In genomic region chr14:104826197-104826857, GRCh38 we compare ENCODE assay signal across 8 cellular contexts. TPM values are rescaled to one million over a fixed set of nuclear protein-coding genes. Genes with fewer than 3 reads are reported as not detected.
DNase-seq lines count a peak whose midpoint lies in the region; ATAC-seq and TF ChIP-seq lines count a peak whose summit lies in the region.

No MANE protein-coding gene starts in this region.

- peak overlapping the region; percentile 57 for H3K4me3 Mint-ChIP-seq in activated CD8-positive, alpha-beta memory T cell treated with anti-CD3 and anti-CD28 coated beads, Interleukin-2, amount 10 ng/mL, durations not matched to agents 7 days and 5 days
- H3K4me3 Mint-ChIP-seq in endothelial cell (ENCODE audit: unreplicated experiment): peak overlapping the region; percentile 90

- DNase-seq in AG08395 (ENCODE audit: low spot score) (peak; percentile 93), HL-60 (ENCODE audit: low read depth in 1 of 2, low spot score in 1 of 2) (peak; percentile 62 to 82), NOMO-1 treated with DMSO at 0.1 percent for 48 hours (lab: John Stamatoyannopoulos, UW; ENCODE audit: unreplicated experiment) (peak; percentile 46), endothelial cell (ENCODE audit: low spot score) (peak; percentile 99), midbrain (lab: John Stamatoyannopoulos, UW) (peak; percentile 93)
- DNase-seq in activated CD8-positive, alpha-beta memory T cell treated with anti-CD3 and anti-CD28 coated beads, Interleukin-2, amount 10 ng/mL, durations not matched to agents 7 days and 5 days: peak; percentile 94
- peak; percentile 81 to 86 for DNase-seq in stimulated activated CD8-positive, alpha-beta memory T cell treated with anti-CD3 and anti-CD28 coated beads, Interleukin-15, amount 100 ng/mL, for 48 hours (ENCODE audit: low read depth in 2 of 2)

- peak; percentile 79 for ATAC-seq in GM19023 (IDR thresholded peaks at IDR 0.05; ENCODE audit: unreplicated experiment)
- peak; percentile 95 for ATAC-seq in activated CD8-positive, alpha-beta memory T cell treated with anti-CD3 and anti-CD28 coated beads, Interleukin-2, amount 10 ng/mL, durations not matched to agents 7 days and 5 days

- H3K27me3 ChIP-seq in HL-60 (ENCODE audit: insufficient read depth, poor library complexity, severe bottlenecking): peaks cover 9% of the 10 kb centered on the region

- H3K27me3 Mint-ChIP-seq in activated CD8-positive, alpha-beta memory T cell treated with anti-CD3 and anti-CD28 coated beads, Interleukin-2, amount 10 ng/mL, durations not matched to agents 7 days and 5 days: peaks cover 29% of the 10 kb centered on the region
- H3K27me3 Mint-ChIP-seq in endothelial cell (ENCODE audit: unreplicated experiment): peaks cover 24% of the 10 kb centered on the region

- no peak overlapping the region for H3K27ac ChIP-seq in HL-60 (replicated peaks)

- H3K9me3 Mint-ChIP-seq in activated CD8-positive, alpha-beta memory T cell treated with anti-CD3 and anti-CD28 coated beads, Interleukin-2, amount 10 ng/mL, durations not matched to agents 7 days and 5 days (ENCODE audit: low read depth): peaks cover 6% of the 10 kb centered on the region
- no peaks in the 10 kb centered on the region for H3K9me3 Mint-ChIP-seq in endothelial cell (ENCODE audit: unreplicated experiment)

- CTCF ChIA-PET in activated CD8-positive, alpha-beta memory T cell treated with anti-CD3 and anti-CD28 coated beads, Interleukin-2, amount 10 ng/mL, durations not matched to agents 7 days and 5 days (lab: Charles Lee): interaction anchor here (0.6 to 5.2 kb wide), 22 partner anchors 13 to 159 kb away, joined by 3 to 124 read pairs (median 4); partner anchors contain the start of genes ADSS1, AKT1, CLBA1 and SIVA1

- H3K4me1 Mint-ChIP-seq in activated CD8-positive, alpha-beta memory T cell treated with anti-CD3 and anti-CD28 coated beads, Interleukin-2, amount 10 ng/mL, durations not matched to agents 7 days and 5 days: peaks cover 14% of the 10 kb centered on the region
- H3K4me1 Mint-ChIP-seq in endothelial cell (ENCODE audit: unreplicated experiment): peaks cover 7% of the 10 kb centered on the region

- no peak overlapping the region for H3K27ac Mint-ChIP-seq in activated CD8-positive, alpha-beta memory T cell treated with anti-CD3 and anti-CD28 coated beads, Interleukin-2, amount 10 ng/mL, durations not matched to agents 7 days and 5 days
- no peak overlapping the region for H3K27ac Mint-ChIP-seq in endothelial cell (ENCODE audit: unreplicated experiment)

- peak overlapping the region; percentile 51 for H3K4me3 ChIP-seq in HL-60 (replicated peaks; ENCODE audit: insufficient read depth, low read length)

- TF ChIP-seq CTCF in HL-60 (IDR thresholded peaks at IDR 0.05; ENCODE audit: insufficient read depth, low read length): no peak
- peak; percentile 97 for TF ChIP-seq CTCF in endothelial cell (IDR thresholded peaks at IDR 0.05; ENCODE audit: unreplicated experiment)

- H3K36me3 Mint-ChIP-seq in activated CD8-positive, alpha-beta memory T cell treated with anti-CD3 and anti-CD28 coated beads, Interleukin-2, amount 10 ng/mL, durations not matched to agents 7 days and 5 days: peaks cover 4% of the 10 kb centered on the region
- H3K36me3 Mint-ChIP-seq in endothelial cell (ENCODE audit: low read depth, unreplicated experiment): peaks cover 13% of the 10 kb centered on the region

RNA-seq across cellular contexts. Expression of gene ZBTB42, which starts 25.4 kb away (rescaled TPM):
- total RNA-seq in activated CD8-positive, alpha-beta memory T cell treated with anti-CD3 and anti-CD28 coated beads, Interleukin-2, amount 10 ng/mL, durations not matched to agents 7 days and 5 days: 1 to 10 TPM; 4.9 to 5.5 TPM
- 2.4 TPM for total RNA-seq in endothelial cell (ENCODE audit: unreplicated experiment)

RNA-seq across cellular contexts. Expression of gene AKT1, which starts 30.8 kb away (rescaled TPM):
- 100 to 1,000 TPM; 178 to 202 TPM for total RNA-seq in activated CD8-positive, alpha-beta memory T cell treated with anti-CD3 and anti-CD28 coated beads, Interleukin-2, amount 10 ng/mL, durations not matched to agents 7 days and 5 days
- total RNA-seq in endothelial cell (ENCODE audit: unreplicated experiment): 133 TPM

RNA-seq across cellular contexts. Expression of gene CEP170B, which starts 38.7 kb away (rescaled TPM):
- total RNA-seq in activated CD8-positive, alpha-beta memory T cell treated with anti-CD3 and anti-CD28 coated beads, Interleukin-2, amount 10 ng/mL, durations not matched to agents 7 days and 5 days: 1 to 10 TPM; 4.6 to 8.5 TPM
- 11.3 TPM for total RNA-seq in endothelial cell (ENCODE audit: unreplicated experiment)

Comparison
In these comparisons a context has a peak if more than half of its experiments do, and no peak if none do; other contexts are left out.
1. DNase-seq: peak in every context shown above with its lines; median percentile 99 in endothelial cell; 94 in activated CD8-positive, alpha-beta memory T cell treated with anti-CD3 and anti-CD28 coated beads, Interleukin-2, amount 10 ng/mL, durations not matched to agents 7 days and 5 days; 93 in AG08395; 93 in midbrain; 84 in stimulated activated CD8-positive, alpha-beta memory T cell treated with anti-CD3 and anti-CD28 coated beads, Interleukin-15, amount 100 ng/mL, for 48 hours; 72 in HL-60; 46 in NOMO-1 treated with DMSO at 0.1 percent for 48 hours.